Comparison of ENCODE assay signal across 8 cellular contexts in genomic region chr16:79628501-79628975, GRCh38.
DNase-seq lines count a peak whose midpoint lies in the region.

No MANE protein-coding gene starts in this region.

- in situ Hi-C loops in KBM-7 (cut with MboI; ENCODE audit: low pct_unique_long_range_greater_than_20kb, low sequenced_read_pairs) = no loop called here

- peak; percentile 86 for DNase-seq in stimulated activated naive CD4-positive, alpha-beta T cell treated with Interleukin-2 at 50 U/mL for 16 hours (lab: John Stamatoyannopoulos, UW)
- DNase-seq in stimulated activated naive CD4-positive, alpha-beta T cell (lab: John Stamatoyannopoulos, UW) = no peak
- DNase-seq in KBM-7 = peak; percentile 1
- DNase-seq in activated gamma-delta T cell treated with anti-CD3 and anti-CD28 coated beads, Interleukin-2, amount 50 U/mL, for 16 hours (ENCODE audit: low read depth) = peak; percentile 12
- DNase-seq in stimulated activated CD4-positive, alpha-beta T cell treated with anti-CD3 and anti-CD28 coated beads, Interleukin-4, amount 100 ng/mL, for 48 hours (ENCODE audit: low read depth in 2 of 2) = peak; percentile 54 to 67
- DNase-seq in NCI-H2107 (lab: John Stamatoyannopoulos, UW) = no peak
- DNase-seq in middle frontal gyrus (ENCODE audit: extremely low spot score, low spot score) = no peak
- DNase-seq in Kasumi-1 (lab: John Stamatoyannopoulos, UW) = no peak

Comparison
In these comparisons a context has a peak if more than half of its experiments do, and no peak if none do; other contexts are left out.
1. DNase-seq: peak in stimulated activated naive CD4-positive, alpha-beta T cell treated with Interleukin-2 at 50 U/mL for 16 hours (single experiment), KBM-7 (single experiment), activated gamma-delta T cell treated with anti-CD3 and anti-CD28 coated beads, Interleukin-2, amount 50 U/mL, for 16 hours (single experiment) and stimulated activated CD4-positive, alpha-beta T cell treated with anti-CD3 and anti-CD28 coated beads, Interleukin-4, amount 100 ng/mL, for 48 hours (2 of 2); none in stimulated activated naive CD4-positive, alpha-beta T cell (0 of 6), NCI-H2107 (single experiment), middle frontal gyrus (single experiment) and Kasumi-1 (0 of 2).